Comparison of ENCODE assay signal across 9 cellular contexts in the genomic region with DNA sequence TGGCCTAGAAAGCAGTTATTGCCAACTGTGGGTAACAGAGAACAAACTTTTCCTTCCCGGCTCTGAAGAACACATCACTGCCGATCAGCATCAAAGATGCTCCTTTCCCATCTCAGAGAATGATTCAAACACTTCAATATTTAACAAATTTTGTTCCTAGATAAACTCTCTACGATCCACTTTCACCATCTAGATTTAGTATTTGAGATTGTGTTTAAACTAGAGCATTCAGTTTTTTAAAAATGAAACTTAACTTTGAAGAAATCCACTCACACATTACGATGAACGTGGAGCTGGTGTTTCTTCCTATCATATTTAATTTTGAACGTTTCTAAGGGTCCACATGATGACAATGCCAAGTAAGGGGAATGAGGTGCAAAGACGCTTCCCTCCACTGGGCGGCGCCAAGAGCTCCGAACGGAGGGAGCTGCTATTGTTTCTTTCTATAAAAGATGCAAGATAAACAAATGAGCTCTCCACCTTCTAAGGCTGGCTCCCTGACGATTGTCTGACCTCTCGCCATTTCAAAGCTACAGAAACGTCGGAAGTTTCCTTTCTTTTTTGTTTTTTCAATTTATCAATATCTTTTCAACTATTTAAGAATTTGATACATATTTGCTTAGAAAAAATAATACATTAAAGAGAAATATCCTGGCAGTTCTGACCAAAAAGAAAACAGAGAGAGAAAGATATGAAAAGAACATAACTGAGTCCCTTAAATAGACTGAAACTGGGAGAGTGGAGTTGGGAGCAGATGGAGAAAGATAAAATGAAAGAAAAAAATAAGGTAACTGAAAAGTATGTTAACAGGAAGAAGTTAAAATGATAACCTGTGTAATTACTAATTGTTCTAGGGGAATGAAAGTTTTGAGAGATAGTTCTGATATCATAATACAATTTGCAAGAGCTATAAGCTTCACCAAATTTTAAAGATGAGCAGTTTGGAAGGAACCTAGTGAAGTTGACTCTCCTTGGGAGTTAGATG. TPM values are rescaled to one million over a fixed set of nuclear protein-coding genes. Genes with fewer than 3 reads are reported as not detected.
DNase-seq lines count a peak whose midpoint lies in the region; ATAC-seq and TF ChIP-seq lines count a peak whose summit lies in the region.
"Had no signal": no experiment of that assay in that cellular context is flagged by ENCODE, and none has a peak within 500 bp of the region (broad histone marks: within the 10 kb centered on the region; RNA-seq: fewer than 3 reads in every experiment).

No MANE protein-coding gene starts in this region.

- H3K4ac ChIP-seq in H9 (ENCODE audit: low read depth, low read length) = no peak overlapping the region

- peaks cover 18% of the 10 kb centered on the region for H3K23me2 ChIP-seq in H9 (ENCODE audit: insufficient read length, low read depth, low read length, poor library complexity, severe bottlenecking)

- CTCF ChIA-PET in SK-N-SH (lab: Yijun Ruan, JAX) = interaction anchor here (0.6 to 4.9 kb wide), 37 partner anchors 9 to 678 kb away, joined by 3 to 51 read pairs (median 4); no protein-coding TSS in a partner anchor

- H4K20me1 ChIP-seq in H9 (ENCODE audit: control insufficient read depth, insufficient read depth, insufficient read length) (no peaks in the 10 kb centered on the region), SK-N-SH (ENCODE audit: insufficient read depth) (no peaks in the 10 kb centered on the region)

- no peak overlapping the region for H3K27ac ChIP-seq in H9 (ENCODE audit: insufficient read length, low read depth, low read length)
- H3K27ac ChIP-seq in SK-N-SH (ENCODE audit: low read depth in 2 of 2, low read length in 1 of 2) = no peak overlapping the region
- H3K27ac ChIP-seq: suprapubic skin had no signal

- ATAC-seq in memory B cell (ENCODE audit: low read depth) = peak; percentile 37

- no peak overlapping the region for H2AFZ ChIP-seq in H9 (ENCODE audit: low read length)
- no peak overlapping the region for H2AFZ ChIP-seq in SK-N-SH (ENCODE audit: low read depth)

- no peak overlapping the region for H2BK5ac ChIP-seq in H9 (ENCODE audit: insufficient read length, low read length)

- TF ChIP-seq CTCF in H9 (conservative IDR thresholded peaks at IDR 0.05) = peak; percentile 89
- TF ChIP-seq CTCF in SK-N-SH (IDR thresholded peaks at IDR 0.05) = peak; percentile 85

- no CpG with 5 or more reads among the region's 15 CpGs for WGBS in H9 (ENCODE audit: extremely low coverage, insufficient read length, low lambda C conversion rate)
- WGBS in SK-N-SH (ENCODE audit: low lambda C conversion rate) = 7% methylated on average over 15 of the region's 15 CpGs

- H3K27me3 ChIP-seq in H9 (ENCODE audit: insufficient read depth, low read length) (peaks cover 86% of the 10 kb centered on the region), SK-N-SH (ENCODE audit: insufficient read depth) (peaks cover 90% of the 10 kb centered on the region)

- no peak overlapping the region for H3K4me2 ChIP-seq in H9 (ENCODE audit: insufficient read depth, insufficient read length, low read length)
- no peak overlapping the region for H3K4me2 ChIP-seq in SK-N-SH

- no peak overlapping the region; a peak in 1 of 4 replicates for H3K4me3 ChIP-seq in SK-N-SH (ENCODE audit: low read depth in 2 of 2, low read length in 1 of 2)
- H3K4me3 ChIP-seq: suprapubic skin had no signal

- no peak overlapping the region for H4K5ac ChIP-seq in H9 (ENCODE audit: insufficient read length, low read depth, low read length)

- H3K4me3 Mint-ChIP-seq in H9 (no peak overlapping the region; a peak in 1 of 5 replicates), memory B cell (no peak overlapping the region)

- H2BK12ac ChIP-seq in H9 (ENCODE audit: insufficient read length, low read depth, low read length) = no peak overlapping the region

- no peak overlapping the region for H4K8ac ChIP-seq in H9 (replicated peaks; ENCODE audit: insufficient read length, low read depth, low read length)

- DNase-seq in NCI-H1417 (lab: John Stamatoyannopoulos, UW) (peak; percentile 61 to 83 (median 83)), NCI-H1417 treated with DMSO at 0.1 percent for 48 hours (lab: John Stamatoyannopoulos, UW) (no peak), H9 (peak; percentile 78), NCI-H1092 treated with DMSO at 0.1 percent for 48 hours (lab: John Stamatoyannopoulos, UW) (peak; percentile 83), SK-N-SH (peak; percentile 81), cerebellar cortex (ENCODE audit: low spot score) (peak; percentile 92), memory B cell (ENCODE audit: low spot score in 2 of 2) (peak; percentile 47 to 52), HuH-7.5 (ENCODE audit: low spot score) (no peak)

- peaks cover 46 to 65% of the 10 kb centered on the region in 2 experiments for H3K4me1 Mint-ChIP-seq in H9
- H3K4me1 Mint-ChIP-seq in memory B cell = peaks cover 12% of the 10 kb centered on the region

- H3K36me3 Mint-ChIP-seq in H9 (ENCODE audit: insufficient read depth in 1 of 3, low read depth in 3 of 3) (no peaks in the 10 kb centered on the region), memory B cell (peaks cover 9% of the 10 kb centered on the region)

- H3K56ac ChIP-seq in H9 (ENCODE audit: insufficient read length, low read depth, low read length) = no peak overlapping the region

- no peak overlapping the region for H3K9ac ChIP-seq in H9 (ENCODE audit: extremely low read depth, insufficient read length, low read length)
- H3K9ac ChIP-seq in SK-N-SH = no peak overlapping the region

- H3K9me2 ChIP-seq in SK-N-SH = no peaks in the 10 kb centered on the region

- H4K91ac ChIP-seq in H9 (ENCODE audit: insufficient read length, low read depth, low read length) = no peak overlapping the region

- H3K36me3 ChIP-seq in SK-N-SH (replicated peaks in 1 of 2; ENCODE audit: control insufficient read depth in 1 of 2, insufficient read depth in 2 of 2, low read length in 1 of 2) = no peaks in the 10 kb centered on the region
- H3K36me3 ChIP-seq: suprapubic skin had no signal

- no peak overlapping the region for H2AK5ac ChIP-seq in H9 (ENCODE audit: insufficient read length, low read length)

- no peak overlapping the region for H2BK120ac ChIP-seq in H9 (ENCODE audit: low read depth, low read length, poor library complexity, severe bottlenecking)

- H3K14ac ChIP-seq in H9 (ENCODE audit: insufficient read depth, low read length) = no peak overlapping the region

- H3K27me3 Mint-ChIP-seq in H9 (ENCODE audit: low read depth) = peaks cover 98% of the 10 kb centered on the region
- H3K27me3 Mint-ChIP-seq in memory B cell = peaks cover 47% of the 10 kb centered on the region

- H3K4me1 ChIP-seq in H9 (ENCODE audit: insufficient read depth, low read length) = 0 out of 2 replicates have a peak, but pooled peaks cover 2% of the 10 kb centered on the region
- H3K4me1 ChIP-seq in SK-N-SH (ENCODE audit: control insufficient read depth in 1 of 2, insufficient read depth in 2 of 2, low read depth in 1 of 2, low read length in 1 of 2) = peaks cover 3 to 12% of the 10 kb centered on the region in 2 experiments; a peak in 2 of 4 replicates

- H3T11ph ChIP-seq in H9 (ENCODE audit: low read length) = no peak overlapping the region

- POLR2A ChIA-PET in SK-N-SH (lab: Yijun Ruan, JAX) = interaction anchor here (1.6 kb wide), 1 partner anchor 11 kb away, joined by 4 read pairs; no protein-coding TSS in a partner anchor

- peak; percentile 72 for TF ChIP-seq RAD21 in SK-N-SH (IDR thresholded peaks at IDR 0.05; ENCODE audit: low read length)

- no peak overlapping the region for H2BK20ac ChIP-seq in H9 (ENCODE audit: low read depth, low read length, poor library complexity, severe bottlenecking)

- H3K79me1 ChIP-seq in H9 (ENCODE audit: insufficient read depth, low read depth, low read length, poor library complexity, severe bottlenecking) = no peaks in the 10 kb centered on the region

- H2BK15ac ChIP-seq in H9 (ENCODE audit: low read depth, low read length) = no peak overlapping the region

- H3K79me2 ChIP-seq in H9 (ENCODE audit: insufficient read depth, low read length) (no peaks in the 10 kb centered on the region), SK-N-SH (ENCODE audit: insufficient read depth) (no peaks in the 10 kb centered on the region)

- no peaks in the 10 kb centered on the region for H3K9me3 ChIP-seq in H9 (ENCODE audit: control insufficient read depth, low read depth, low read length)
- no peaks in the 10 kb centered on the region for H3K9me3 ChIP-seq in SK-N-SH
- H3K9me3 ChIP-seq: suprapubic skin had no signal

- TF ChIP-seq EP300 in SK-N-SH (IDR thresholded peaks at IDR 0.05; ENCODE audit: borderline replicate concordance in 1 of 2, low read depth in 1 of 2, low read length in 1 of 2) = no peak

- H3K27ac Mint-ChIP-seq in H9 = peak overlapping the region in 1 of 3 experiments; percentile 58; a peak in 1 of 7 replicates
- no peak overlapping the region for H3K27ac Mint-ChIP-seq in memory B cell

- H3F3A ChIP-seq in SK-N-SH (replicated peaks; ENCODE audit: insufficient read depth) = peaks cover 5% of the 10 kb centered on the region

- no peak overlapping the region for H3K23ac ChIP-seq in H9 (ENCODE audit: insufficient read length, low read depth, low read length)

- H3K18ac ChIP-seq in H9 (ENCODE audit: insufficient read length, low read depth, low read length) = no peak overlapping the region

- H3K9me3 Mint-ChIP-seq in H9 = peaks cover 13 to 14% of the 10 kb centered on the region in 2 experiments; a peak in 3 of 5 replicates
- peaks cover 6% of the 10 kb centered on the region for H3K9me3 Mint-ChIP-seq in memory B cell

TF ChIP-seq in SK-N-SH, 30 proteins besides CTCF, POLR2A, EP300 and RAD21 (continues in another document):
- no peak for TF ChIP-seq FOXJ3 (CRISPR knock-in tag; IDR thresholded peaks at IDR 0.05)

RNA-seq across cellular contexts. Expression of gene BARHL2, which starts 4.4 kb away (rescaled TPM):
- not detected in 2 replicates for total RNA-seq in H9 (2021)
- polyA plus RNA-seq in SK-N-SH (2012; rRNA removed) = not detected in 2 replicates
- not detected in 2 replicates for polyA plus RNA-seq in SK-N-SH (2012; cell fraction: cytosol; rRNA removed)
- polyA plus RNA-seq in SK-N-SH (2012; cell fraction: nucleus; rRNA removed) = not detected in 2 replicates
- total RNA-seq: suprapubic skin had no signal

Comparison
In these comparisons a context has a peak if more than half of its experiments do, and no peak if none do; other contexts are left out.
1. DNase-seq: peak in NCI-H1417 (3 of 3), H9 (single experiment), NCI-H1092 treated with DMSO at 0.1 percent for 48 hours (single experiment), SK-N-SH (single experiment), cerebellar cortex (single experiment) and memory B cell (2 of 2); none in NCI-H1417 treated with DMSO at 0.1 percent for 48 hours (single experiment) and HuH-7.5 (single experiment).